ENCODE assay signal across 20 cellular contexts in genomic region chr5:75138674-75139073, GRCh38.
DNase-seq lines count a peak whose midpoint lies in the region; ATAC-seq and TF ChIP-seq lines count a peak whose summit lies in the region.
"Had no signal": no experiment of that assay in that cellular context is flagged by ENCODE, and none has a peak within 500 bp of the region (broad histone marks: within the 10 kb centered on the region; RNA-seq: fewer than 3 reads in every experiment).

No MANE protein-coding gene starts in this region.

- ATAC-seq in SK-N-SH treated with all-trans-retinoic acid at 6 μM for 48 hours: no peak
- no peak for ATAC-seq in GM18909 (IDR thresholded peaks at IDR 0.05; ENCODE audit: poor library complexity, unreplicated experiment)
- ATAC-seq: A549 had no signal

- DNase-seq in NCI-H748 (lab: John Stamatoyannopoulos, UW; ENCODE audit: unreplicated experiment): peak; percentile 3
- DNase-seq in NCI-H748 treated with DMSO at 0.1 percent for 48 hours (lab: John Stamatoyannopoulos, UW): no peak
- DNase-seq in SK-N-DZ (ENCODE audit: low spot score): peak; percentile 33
- DNase-seq in iPS-NIHi11 (ENCODE audit: low spot score): peak; percentile 24
- no peak for DNase-seq in A172 (ENCODE audit: low spot score)
- DNase-seq in cerebellar cortex (ENCODE audit: low spot score): no peak
- DNase-seq: ACHN; AML-193; BE2C; Calu3; CD4-positive, alpha-beta memory T cell; COR-L47; DMS53; DMS79 treated with DMSO at 0.1 percent for 48 hours; GF-D8; GM23248; HFFc6 had no signal

TF ChIP-seq in SK-N-SH treated with all-trans-retinoic acid at 6 μM for 48 hours, 23 proteins besides CTCF, POLR2A, EP300 and RAD21:
- TF ChIP-seq TCF4 (CRISPR knock-in tag; IDR thresholded peaks at IDR 0.05; ENCODE audit: borderline replicate concordance): peak; percentile 29; the same call in 1 of the 2 replicates
- TF ChIP-seq PATZ1 (CRISPR knock-in tag; IDR thresholded peaks at IDR 0.05; ENCODE audit: borderline replicate concordance): no peak

Comparison
In these comparisons a context has a peak if more than half of its experiments do, and no peak if none do; other contexts are left out.
1. DNase-seq: peak in NCI-H748 (single experiment), SK-N-DZ (single experiment) and iPS-NIHi11 (single experiment); none in NCI-H748 treated with DMSO at 0.1 percent for 48 hours (single experiment), A172 (single experiment) and cerebellar cortex (single experiment).